In genomic region chr9:32351845-32352244, GRCh38 we compare ENCODE assay signal across 11 cellular contexts. TPM values are rescaled to one million over a fixed set of nuclear protein-coding genes. Genes with fewer than 3 reads are reported as not detected.
A peak's percentile ranks its signal among the peaks of the same experiment; 100 is the strongest.
DNase-seq lines count a peak whose midpoint lies in the region; ATAC-seq and TF ChIP-seq lines count a peak whose summit lies in the region.
"Had no signal": no experiment of that assay in that cellular context is flagged by ENCODE, and none has a peak within 500 bp of the region (broad histone marks: within the 10 kb centered on the region; RNA-seq: fewer than 3 reads in every experiment).

No MANE protein-coding gene starts in this region.

- H3K9me2 ChIP-seq in HCT116 (ENCODE audit: insufficient read depth), result no peaks in the 10 kb centered on the region

- H3K27me3 ChIP-seq in HCT116 (ENCODE audit: insufficient read depth, low read length), result 0 out of 2 replicates have a peak, but pooled peaks cover 3% of the 10 kb centered on the region
- H3K27me3 ChIP-seq in upper lobe of left lung, result no peaks in the 10 kb centered on the region
- H3K27me3 ChIP-seq in CD4-positive, alpha-beta T cell (ENCODE audit: control insufficient read depth, insufficient read depth, low read length), result no peaks in the 10 kb centered on the region

- H3K9me3 Mint-ChIP-seq in CD4-positive, alpha-beta T cell, result no peaks in the 10 kb centered on the region
- H3K9me3 Mint-ChIP-seq: activated naive CD4-positive, alpha-beta T cell treated with anti-CD3 and anti-CD28 coated beads, Interleukin-2, amount 10 ng/mL, durations not matched to agents 7 days and 5 days had no signal

- DNase-seq in CMK (ENCODE audit: low read depth), result peak; percentile 5
- DNase-seq in HCT116 (ENCODE audit: low read depth, low spot score), result peak; percentile 41
- peak; percentile 16 for DNase-seq in SK-N-DZ (ENCODE audit: low spot score)
- peak; percentile 53 for DNase-seq in iPS-NIHi7 (ENCODE audit: extremely low spot score)
- DNase-seq in cerebellar nuclear complex (lab: John Stamatoyannopoulos, UW), result no peak
- no peak for DNase-seq in upper lobe of left lung
- DNase-seq in CD4-positive, alpha-beta T cell, result no peak
- DNase-seq: activated CD4-positive, CD25-positive, alpha-beta regulatory T cell treated with anti-CD3 and anti-CD28 coated beads, Interleukin-2, amount 50 U/mL, for 72 hours; activated naive CD4-positive, alpha-beta T cell treated with anti-CD3 and anti-CD28 coated beads, Interleukin-2, amount 10 ng/mL, durations not matched to agents 7 days and 5 days; posterior cingulate gyrus had no signal

- peak in 2 of 3 experiments; percentile 51 to 63; a peak in 4 of 6 replicates for TF ChIP-seq CTCF in HCT116 (IDR thresholded peaks at IDR 0.05 in 2 of 3, conservative IDR thresholded peaks at IDR 0.05 in 1 of 3; ENCODE audit: borderline replicate concordance in 1 of 3, insufficient read depth in 1 of 3, low read depth in 2 of 3, low read length in 2 of 3)
- TF ChIP-seq CTCF in upper lobe of left lung (IDR thresholded peaks at IDR 0.05), result no peak
- no peak for TF ChIP-seq CTCF in CD4-positive, alpha-beta T cell (IDR thresholded peaks at IDR 0.05)

- no peaks in the 10 kb centered on the region for H3K9me3 ChIP-seq in HCT116 (ENCODE audit: control insufficient read depth in 1 of 2, insufficient read depth in 1 of 2, low read depth in 1 of 2, low read length in 2 of 2)
- H3K9me3 ChIP-seq in upper lobe of left lung, result no peaks in the 10 kb centered on the region
- no peaks in the 10 kb centered on the region for H3K9me3 ChIP-seq in CD4-positive, alpha-beta T cell (ENCODE audit: control insufficient read depth, low read length)

- 0 out of 2 replicates have a peak, but pooled peaks have one; percentile 5 for TF ChIP-seq RAD21 in HCT116 (IDR thresholded peaks at IDR 0.05; ENCODE audit: low read depth)

- H3K4me1 Mint-ChIP-seq in CD4-positive, alpha-beta T cell (ENCODE audit: low read depth), result no peaks in the 10 kb centered on the region
- H3K4me1 Mint-ChIP-seq: activated naive CD4-positive, alpha-beta T cell treated with anti-CD3 and anti-CD28 coated beads, Interleukin-2, amount 10 ng/mL, durations not matched to agents 7 days and 5 days had no signal

- no peak overlapping the region for H3K4me3 Mint-ChIP-seq in CD4-positive, alpha-beta T cell
- H3K4me3 Mint-ChIP-seq: activated naive CD4-positive, alpha-beta T cell treated with anti-CD3 and anti-CD28 coated beads, Interleukin-2, amount 10 ng/mL, durations not matched to agents 7 days and 5 days had no signal

- POLR2A ChIA-PET in HCT116 (lab: Charles Lee), result no interaction called here
- POLR2A ChIA-PET in CD4-positive, alpha-beta T cell (lab: Charles Lee), result no interaction called here

- no peak overlapping the region for H3K27ac ChIP-seq in HCT116 (ENCODE audit: low read depth, low read length)
- no peak overlapping the region for H3K27ac ChIP-seq in upper lobe of left lung
- H3K27ac ChIP-seq in CD4-positive, alpha-beta T cell (ENCODE audit: low read depth, low read length), result no peak overlapping the region

- TF ChIP-seq POLR2A in HCT116 (IDR thresholded peaks at IDR 0.05; ENCODE audit: borderline replicate concordance, extremely low read depth, insufficient read depth, insufficient read length) (no peak), upper lobe of left lung (IDR thresholded peaks at IDR 0.05) (no peak)

- ATAC-seq in HCT116, result peak; percentile 99
- ATAC-seq in HG02588 (IDR thresholded peaks at IDR 0.05; ENCODE audit: unreplicated experiment), result no peak
- ATAC-seq in upper lobe of left lung (ENCODE audit: low FRiP score in 2 of 2), result no peak
- no peak for ATAC-seq in CD4-positive, alpha-beta T cell (ENCODE audit: poor library complexity)

- H3K9ac ChIP-seq in HCT116 (ENCODE audit: low read length), result no peak overlapping the region

- no peaks in the 10 kb centered on the region for H3K36me3 Mint-ChIP-seq in CD4-positive, alpha-beta T cell (ENCODE audit: low read depth)
- H3K36me3 Mint-ChIP-seq: activated naive CD4-positive, alpha-beta T cell treated with anti-CD3 and anti-CD28 coated beads, Interleukin-2, amount 10 ng/mL, durations not matched to agents 7 days and 5 days had no signal

- no peaks in the 10 kb centered on the region for H4K20me1 ChIP-seq in HCT116 (ENCODE audit: insufficient read depth)

- no TSS peak for BruUV-seq in HCT116 (replicated peaks; lab: Mats Ljungman, UMichigan)

- CTCF ChIA-PET in HCT116 (lab: Charles Lee), result interaction anchor here (1.2 to 2.0 kb wide), 2 partner anchors 100 to 156 kb away, joined by 3 to 6 read pairs; no protein-coding TSS in a partner anchor
- CTCF ChIA-PET in CD4-positive, alpha-beta T cell (lab: Charles Lee), result no interaction called here

- WGBS in upper lobe of left lung, 2 donors, result 51 to 59% methylated on average over 3 of the region's 3 CpGs

- H3K36me3 ChIP-seq in HCT116 (ENCODE audit: control insufficient read depth in 1 of 2, insufficient read depth in 2 of 2, low read length in 2 of 2) (no peaks in the 10 kb centered on the region), upper lobe of left lung (no peaks in the 10 kb centered on the region)

- H3K79me2 ChIP-seq in HCT116 (ENCODE audit: insufficient read depth, low read length), result no peaks in the 10 kb centered on the region

- peak overlapping the region; percentile 29; the same call in 1 of the 2 replicates for H3K4me2 ChIP-seq in HCT116 (ENCODE audit: low read length)

- H3K4me1 ChIP-seq in HCT116 (ENCODE audit: control insufficient read depth in 1 of 2, insufficient read depth in 2 of 2, low read length in 2 of 2) (no peaks in the 10 kb centered on the region), upper lobe of left lung (no peaks in the 10 kb centered on the region)

- RAD21 ChIA-PET in HCT116 (lab: Charles Lee; ENCODE audit: low non-redundant PET in 1 of 2, low total read pairs in 2 of 2, uncharacterized antibody in 2 of 2, unreplicated experiment in 2 of 2), result no interaction called here

- intact Hi-C loops in HCT116 (cut with micrococcal nuclease), result loop anchor here (5.0 kb wide), 1 partner anchor 205 kb away; no protein-coding TSS in a partner anchor
- intact Hi-C loops in CD4-positive, alpha-beta T cell (cut with DNase I, micrococcal nuclease), result loop anchor here in 1 of 2 experiments (10.0 kb wide), 1 partner anchor 1227 kb away; no protein-coding TSS in a partner anchor

- H3K4me3 ChIP-seq in HCT116 (replicated peaks in 1 of 2; ENCODE audit: low read depth in 1 of 2, low read length in 2 of 2), result peak overlapping the region; percentile 19 to 28; a peak in 3 of 4 replicates
- no peak overlapping the region for H3K4me3 ChIP-seq in upper lobe of left lung

- no peak for TF ChIP-seq EP300 in upper lobe of left lung (IDR thresholded peaks at IDR 0.05)

- no peak overlapping the region for H3K27ac Mint-ChIP-seq in CD4-positive, alpha-beta T cell
- H3K27ac Mint-ChIP-seq: activated naive CD4-positive, alpha-beta T cell treated with anti-CD3 and anti-CD28 coated beads, Interleukin-2, amount 10 ng/mL, durations not matched to agents 7 days and 5 days had no signal

- no peak overlapping the region for H2AFZ ChIP-seq in HCT116 (ENCODE audit: low read depth, low read length, poor library complexity, severe bottlenecking)

- H3K27me3 Mint-ChIP-seq in CD4-positive, alpha-beta T cell, result no peaks in the 10 kb centered on the region
- H3K27me3 Mint-ChIP-seq: activated naive CD4-positive, alpha-beta T cell treated with anti-CD3 and anti-CD28 coated beads, Interleukin-2, amount 10 ng/mL, durations not matched to agents 7 days and 5 days had no signal

TF ChIP-seq in HCT116, 20 proteins besides CTCF, POLR2A, EP300 and RAD21:
- no peak for TF ChIP-seq CBX3 (IDR thresholded peaks at IDR 0.05; ENCODE audit: low read depth)
- TF ChIP-seq ELF1 (IDR thresholded peaks at IDR 0.05; ENCODE audit: borderline replicate concordance, low read depth), result peak; percentile 36; the same call in 1 of the 2 replicates
- TF ChIP-seq FOSL1 (IDR thresholded peaks at IDR 0.05; ENCODE audit: low read depth), result no peak

RNA-seq across cellular contexts. Expression of gene ACO1, which starts 32.6 kb away (rescaled TPM):
- total RNA-seq in HCT116 (2021; ENCODE audit: unreplicated experiment), result 36.2 TPM
- 21.3 and 23.5 TPM in 2 replicates for polyA plus RNA-seq in HCT116 (2012)
- 17.6 and 19.6 TPM in 2 replicates for polyA plus RNA-seq in SK-N-DZ (2014; cell fraction: cytosol; rRNA removed)
- polyA plus RNA-seq in SK-N-DZ (2014; cell fraction: nucleus; rRNA removed), result 7.2 and 7.8 TPM in 2 replicates
- total RNA-seq in upper lobe of left lung, result 10 to 100 TPM; 12.4 to 33.0 (median 29.1) TPM
- total RNA-seq in CD4-positive, alpha-beta T cell, result 1 to 10 TPM; 3.1 TPM

Comparison
In these comparisons a context has a peak if more than half of its experiments do, and no peak if none do; other contexts are left out.
1. DNase-seq: peak in CMK (single experiment), HCT116 (single experiment), SK-N-DZ (single experiment) and iPS-NIHi7 (single experiment); none in cerebellar nuclear complex (0 of 2), upper lobe of left lung (0 of 2) and CD4-positive, alpha-beta T cell (0 of 10).
2. H3K4me3 ChIP-seq: peak in HCT116 (2 of 2); none in upper lobe of left lung (0 of 4).
3. CTCF ChIP-seq: peak in HCT116 (2 of 3); none in upper lobe of left lung (0 of 6) and CD4-positive, alpha-beta T cell (single experiment).